ENCODE assay signal across 8 cellular contexts in genomic region chr6:53492860-53493634, GRCh38. TPM values are rescaled to one million over a fixed set of nuclear protein-coding genes. Genes with fewer than 3 reads are reported as not detected.
DNase-seq lines count a peak whose midpoint lies in the region; ATAC-seq and TF ChIP-seq lines count a peak whose summit lies in the region.

No MANE protein-coding gene starts in this region.

- TF ChIP-seq CTCF in GM23338 (conservative IDR thresholded peaks at IDR 0.05; ENCODE audit: low read depth in 2 of 2): peak; percentile 67 to 86
- peak; percentile 73 for TF ChIP-seq CTCF in foreskin fibroblast (IDR thresholded peaks at IDR 0.05; ENCODE audit: low read depth, low read length)
- peak; percentile 77 for TF ChIP-seq CTCF in osteocyte (IDR thresholded peaks at IDR 0.05)

- H3K4me2 ChIP-seq in GM23338: no peak overlapping the region

- no peaks in the 10 kb centered on the region for H3K36me3 ChIP-seq in GM23338 (ENCODE audit: insufficient read depth)

- no peak overlapping the region for H3K27ac ChIP-seq in GM23338 (ENCODE audit: low read depth)

- H3F3A ChIP-seq in GM23338 (replicated peaks; ENCODE audit: low read depth): no peaks in the 10 kb centered on the region

- H3K36me3 Mint-ChIP-seq in GM23338 (ENCODE audit: low read depth) (peaks cover 4% of the 10 kb centered on the region; the same call in 2 of the 3 replicates), osteocyte (ENCODE audit: unreplicated experiment) (peaks cover 2% of the 10 kb centered on the region)
- H3K36me3 Mint-ChIP-seq in activated CD8-positive, alpha-beta memory T cell treated with anti-CD3 and anti-CD28 coated beads, Interleukin-2, amount 10 ng/mL, durations not matched to agents 7 days and 5 days: peaks cover 5% of the 10 kb centered on the region

- H3K27me3 Mint-ChIP-seq in GM23338 (ENCODE audit: insufficient read depth, low read depth, poor library complexity): peaks cover 2% of the 10 kb centered on the region
- H3K27me3 Mint-ChIP-seq in activated CD8-positive, alpha-beta memory T cell treated with anti-CD3 and anti-CD28 coated beads, Interleukin-2, amount 10 ng/mL, durations not matched to agents 7 days and 5 days: peaks cover 6% of the 10 kb centered on the region
- H3K27me3 Mint-ChIP-seq in osteocyte (ENCODE audit: unreplicated experiment): peaks cover 22% of the 10 kb centered on the region

- CTCF ChIA-PET in activated CD8-positive, alpha-beta memory T cell treated with anti-CD3 and anti-CD28 coated beads, Interleukin-2, amount 10 ng/mL, durations not matched to agents 7 days and 5 days (lab: Charles Lee): interaction anchor here (0.7 to 7.0 kb wide), 28 partner anchors 9 to 324 kb away, joined by 3 to 168 read pairs (median 4); partner anchors contain the start of gene GCLC

- no peaks in the 10 kb centered on the region for H3K27me3 ChIP-seq in GM23338 (ENCODE audit: insufficient read depth)

- H3K4me3 Mint-ChIP-seq in GM23338 (no peak overlapping the region), osteocyte (ENCODE audit: unreplicated experiment) (no peak overlapping the region)
- H3K4me3 Mint-ChIP-seq in activated CD8-positive, alpha-beta memory T cell treated with anti-CD3 and anti-CD28 coated beads, Interleukin-2, amount 10 ng/mL, durations not matched to agents 7 days and 5 days: no peak overlapping the region

- H3K4me1 Mint-ChIP-seq in GM23338 (peaks cover 5% of the 10 kb centered on the region; the same call in 2 of the 3 replicates), osteocyte (ENCODE audit: unreplicated experiment) (peaks cover 27% of the 10 kb centered on the region)
- H3K4me1 Mint-ChIP-seq in activated CD8-positive, alpha-beta memory T cell treated with anti-CD3 and anti-CD28 coated beads, Interleukin-2, amount 10 ng/mL, durations not matched to agents 7 days and 5 days: peaks cover 14% of the 10 kb centered on the region

- H3K9me3 Mint-ChIP-seq in GM23338: peaks cover 3% of the 10 kb centered on the region; the same call in 1 of the 3 replicates
- H3K9me3 Mint-ChIP-seq in activated CD8-positive, alpha-beta memory T cell treated with anti-CD3 and anti-CD28 coated beads, Interleukin-2, amount 10 ng/mL, durations not matched to agents 7 days and 5 days (ENCODE audit: low read depth): no peaks in the 10 kb centered on the region
- no peaks in the 10 kb centered on the region for H3K9me3 Mint-ChIP-seq in osteocyte (ENCODE audit: unreplicated experiment)

- H4K20me1 ChIP-seq in GM23338 (replicated peaks; ENCODE audit: insufficient read depth): no peaks in the 10 kb centered on the region; the same call in 1 of the 2 replicates

- H3K27ac Mint-ChIP-seq in GM23338: peak overlapping the region; percentile 47; the same call in 1 of the 2 replicates
- H3K27ac Mint-ChIP-seq in activated CD8-positive, alpha-beta memory T cell treated with anti-CD3 and anti-CD28 coated beads, Interleukin-2, amount 10 ng/mL, durations not matched to agents 7 days and 5 days: no peak overlapping the region
- H3K27ac Mint-ChIP-seq in osteocyte (ENCODE audit: unreplicated experiment): peak overlapping the region; percentile 45

- DNase-seq in CD1c-positive myeloid dendritic cell (ENCODE audit: extremely low spot score) (peak; percentile 75), GM23338 (ENCODE audit: low spot score) (peak; percentile 78), NCI-H345 (lab: John Stamatoyannopoulos, UW) (peak; percentile 62), foreskin fibroblast (peak; percentile 35 to 68), osteocyte (ENCODE audit: extremely low spot score, unreplicated experiment) (no peak)
- peak; percentile 46 for DNase-seq in activated CD8-positive, alpha-beta memory T cell treated with anti-CD3 and anti-CD28 coated beads, Interleukin-2, amount 10 ng/mL, durations not matched to agents 7 days and 5 days

- ATAC-seq in GM23338: peak; percentile 81
- ATAC-seq in activated CD8-positive, alpha-beta memory T cell treated with anti-CD3 and anti-CD28 coated beads, Interleukin-2, amount 10 ng/mL, durations not matched to agents 7 days and 5 days: peak; percentile 89
- no peak for ATAC-seq in GM18520 (IDR thresholded peaks at IDR 0.05; ENCODE audit: unreplicated experiment)
- no peak for ATAC-seq in GM21576 (IDR thresholded peaks at IDR 0.05; ENCODE audit: unreplicated experiment)

- no peak overlapping the region for H2AFZ ChIP-seq in GM23338

- 0 out of 2 replicates have a peak, but pooled peaks cover 2% of the 10 kb centered on the region for H3K4me1 ChIP-seq in GM23338 (ENCODE audit: insufficient read depth)

- no peak overlapping the region for H3K4me3 ChIP-seq in GM23338
- no peak overlapping the region for H3K4me3 ChIP-seq in foreskin fibroblast (ENCODE audit: low read depth in 1 of 2, low read length in 2 of 2)

- no peaks in the 10 kb centered on the region for H3K79me2 ChIP-seq in GM23338 (replicated peaks; ENCODE audit: insufficient read depth)

- no peaks in the 10 kb centered on the region for H3K9me2 ChIP-seq in GM23338 (ENCODE audit: insufficient read depth)

TF ChIP-seq in GM23338, 12 proteins besides CTCF, POLR2A, EP300 and RAD21 (continues in another document):
- TF ChIP-seq EZH2 (IDR thresholded peaks at IDR 0.05; ENCODE audit: low read depth, unreplicated experiment) (no peak), JUNB (IDR thresholded peaks at IDR 0.05; ENCODE audit: unreplicated experiment) (no peak), ZNF462 (CRISPR knock-in tag; IDR thresholded peaks at IDR 0.05) (no peak), EZH2phosphoT487 (IDR thresholded peaks at IDR 0.05; ENCODE audit: unreplicated experiment) (no peak), ZNF331 (CRISPR knock-in tag; IDR thresholded peaks at IDR 0.05; ENCODE audit: low read depth) (no peak), NANOG (IDR thresholded peaks at IDR 0.05; ENCODE audit: borderline replicate concordance) (no peak)

RNA-seq across cellular contexts. Expression of gene GCLC, which starts 51.9 kb away (rescaled TPM):
- total RNA-seq in GM23338 (2014; rRNA removed; shearing (Covaris generic)): 40.3 and 71.4 TPM in 2 replicates
- 13.3 and 16.9 TPM in 2 replicates for polyA plus RNA-seq in GM23338 (2016; fragmentation: Nextera tagmentation; extraction: Ambion mirVana)
- 10 to 100 TPM; 33.7 to 36.3 TPM for total RNA-seq in activated CD8-positive, alpha-beta memory T cell treated with anti-CD3 and anti-CD28 coated beads, Interleukin-2, amount 10 ng/mL, durations not matched to agents 7 days and 5 days
- 36.2 and 43.7 TPM in 2 replicates for total RNA-seq in osteocyte

Comparison
In these comparisons a context has a peak if more than half of its experiments do, and no peak if none do; other contexts are left out.
1. ATAC-seq: peak in GM23338 (single experiment) and activated CD8-positive, alpha-beta memory T cell treated with anti-CD3 and anti-CD28 coated beads, Interleukin-2, amount 10 ng/mL, durations not matched to agents 7 days and 5 days (single experiment); none in GM18520 (single experiment) and GM21576 (single experiment).
2. Peak in every context shown above with its lines, with median percentiles within 50 percentile points of each other: CTCF ChIP-seq.